Comparison of ENCODE assay signal across 40 cellular contexts in the genomic region with DNA sequence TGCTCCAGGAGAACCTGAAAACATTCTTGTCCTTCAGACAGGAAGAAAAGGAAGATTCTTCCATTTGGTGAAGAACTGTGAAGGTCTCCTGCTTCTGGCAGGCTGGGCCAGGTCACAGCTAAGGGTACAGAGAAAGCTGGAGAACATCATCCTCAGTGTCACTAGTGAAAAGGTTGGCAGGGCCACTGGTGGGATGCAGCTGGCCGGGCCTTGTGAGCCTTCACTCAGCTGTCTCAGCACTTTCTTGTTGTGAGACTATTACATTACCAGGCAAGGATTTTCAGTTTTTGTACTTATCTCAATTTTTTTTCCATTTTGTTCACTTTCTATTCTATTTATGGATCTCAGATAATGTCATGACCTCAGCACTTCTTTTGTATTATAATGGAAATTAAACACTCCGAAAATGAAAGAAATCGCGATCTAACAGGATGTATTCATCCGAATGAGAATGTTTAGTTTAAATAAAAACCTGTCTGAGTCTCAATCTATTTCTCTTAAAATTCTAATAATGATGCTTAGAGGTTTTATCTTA. TPM values are rescaled to one million over a fixed set of nuclear protein-coding genes. Genes with fewer than 3 reads are reported as not detected.
"Had no signal": no experiment of that assay in that cellular context is flagged by ENCODE, and none has a peak within 500 bp of the region (broad histone marks: within the 10 kb centered on the region; RNA-seq: fewer than 3 reads in every experiment).

No MANE protein-coding gene starts in this region.

- H3K27ac ChIP-seq: brain microvascular endothelial cell, coronary artery, esophagus muscularis mucosa, foreskin keratinocyte, gastrocnemius medialis, heart right ventricle, hepatocyte, WERI-Rb-1 had no signal

- H2AFZ ChIP-seq: hepatocyte had no signal

- H3K4me3 ChIP-seq: coronary artery, esophagus muscularis mucosa, gastrocnemius medialis, heart right ventricle, hepatocyte had no signal

- H3K9me3 Mint-ChIP-seq: activated B cell treated with CpG ODN at 0.5 μM for 24 hours; activated naive CD4-positive, alpha-beta T cell treated with anti-CD3 and anti-CD28 coated beads for 36 hours; activated naive CD8-positive, alpha-beta T cell treated with anti-CD3 and anti-CD28 coated beads, Interleukin-2, amount 10 ng/mL, durations not matched to agents 7 days and 5 days; activated T-helper 1 cell treated with anti-CD3 and anti-CD28 coated beads, Interleukin-12 subunit alpha, Interleukin-12 subunit beta, Interleukin-2, Interleukin-4 antibody, amounts not matched to agents 30 ng/mL and 10 ng/mL and 1 ng/mL, durations not matched to agents 14 hours and 24 hours and 36 hours; activated T-helper 2 cell treated with anti-CD3 and anti-CD28 coated beads, Interferon-gamma antibody, Interleukin-2, Interleukin-4, amounts not matched to agents 10 μg/mL and 5 μg/mL and 100 μg/mL, durations not matched to agents 14 hours and 24 hours and 36 hours; central memory CD8-positive, alpha-beta T cell; effector memory CD8-positive, alpha-beta T cell; T-helper 2 cell treated with Interferon-gamma antibody and Interleukin-4, amounts not matched to agents 5 μg/mL and 100 μg/mL, for 36 hours had no signal

- H3K36me3 ChIP-seq: brain microvascular endothelial cell, esophagus muscularis mucosa, gastrocnemius medialis, heart right ventricle, WERI-Rb-1 had no signal

- DNase-seq: activated B cell treated with CpG ODN at 0.5 μM for 24 hours; activated CD4-positive, alpha-beta T cell treated with anti-CD3 and anti-CD28 coated beads for 48 hours; activated CD4-positive, alpha-beta T cell treated with anti-CD3 and anti-CD28 coated beads, Interleukin-2, amount 50 U/mL, for 1 hour; activated CD4-positive, alpha-beta T cell treated with anti-CD3 and anti-CD28 coated beads, Interleukin-2, amount 50 U/mL, for 48 hours; activated CD8-positive, alpha-beta memory T cell treated with anti-CD3 and anti-CD28 coated beads, Interleukin-2, amount 10 ng/mL, durations not matched to agents 7 days and 5 days; activated CD8-positive, alpha-beta memory T cell treated with anti-CD3 and anti-CD28 coated beads, Interleukin-2, amount 50 U/mL, for 4 hours; activated CD8-positive, alpha-beta T cell treated with anti-CD3 and anti-CD28 coated beads, Interleukin-2, amount 10 ng/mL, durations not matched to agents 7 days and 5 days; activated effector memory CD4-positive, alpha-beta T cell treated with anti-CD3 and anti-CD28 coated beads, Interleukin-2, amount 50 U/mL, for 16 hours; activated naive CD4-positive, alpha-beta T cell treated with anti-CD3 and anti-CD28 coated beads for 36 hours; activated naive CD8-positive, alpha-beta T cell treated with anti-CD3 and anti-CD28 coated beads, Interleukin-2, amount 10 ng/mL, durations not matched to agents 7 days and 5 days; activated T-cell treated with anti-CD3 and anti-CD28 coated beads, Interleukin-2, amount 50 U/mL, for 1 hour; activated T-cell treated with anti-CD3 and anti-CD28 coated beads, Interleukin-2, amount 50 U/mL, for 48 hours; amniotic stem cell; anterior cingulate cortex; brain microvascular endothelial cell; dermis blood vessel endothelial cell; effector CD4-positive, alpha-beta T cell; effector memory CD8-positive, alpha-beta T cell; erythroblast; foreskin keratinocyte; gastrocnemius medialis; glutamatergic neuron; heart right ventricle; T-helper 17 cell; T1000; WERI-Rb-1 had no signal

- H3K36me3 Mint-ChIP-seq: activated CD8-positive, alpha-beta memory T cell treated with anti-CD3 and anti-CD28 coated beads, Interleukin-2, amount 10 ng/mL, durations not matched to agents 7 days and 5 days; activated naive CD4-positive, alpha-beta T cell treated with anti-CD3 and anti-CD28 coated beads, Interleukin-2, amount 50 U/mL, for 72 hours; activated naive CD8-positive, alpha-beta T cell treated with anti-CD3 and anti-CD28 coated beads, Interleukin-2, amount 10 ng/mL, durations not matched to agents 7 days and 5 days had no signal

- H3K9me3 ChIP-seq: esophagus muscularis mucosa, gastrocnemius medialis, heart right ventricle had no signal

- H3K4me1 ChIP-seq: foreskin keratinocyte had no signal

- H3K4me3 Mint-ChIP-seq: activated B cell treated with CpG ODN at 0.5 μM for 24 hours; activated CD8-positive, alpha-beta memory T cell treated with anti-CD3 and anti-CD28 coated beads, Interleukin-2, amount 10 ng/mL, durations not matched to agents 7 days and 5 days; activated CD8-positive, alpha-beta T cell treated with anti-CD3 and anti-CD28 coated beads, Interleukin-2, amount 10 ng/mL, durations not matched to agents 7 days and 5 days; activated naive CD4-positive, alpha-beta T cell treated with anti-CD3 and anti-CD28 coated beads for 36 hours; activated naive CD8-positive, alpha-beta T cell treated with anti-CD3 and anti-CD28 coated beads, Interleukin-2, amount 10 ng/mL, durations not matched to agents 7 days and 5 days; activated T-helper 1 cell treated with anti-CD3 and anti-CD28 coated beads, Interleukin-12 subunit alpha, Interleukin-12 subunit beta, Interleukin-2, Interleukin-4 antibody, amounts not matched to agents 30 ng/mL and 10 ng/mL and 1 ng/mL, durations not matched to agents 14 hours and 24 hours and 36 hours; central memory CD8-positive, alpha-beta T cell; effector memory CD8-positive, alpha-beta T cell; T-helper 17 cell; T-helper 2 cell treated with Interferon-gamma antibody and Interleukin-4, amounts not matched to agents 5 μg/mL and 100 μg/mL, for 36 hours had no signal

- H3K4me2 ChIP-seq: hepatocyte had no signal

- FAIRE-seq: astrocyte, bronchial epithelial cell had no signal

- ATAC-seq: activated CD4-positive, CD25-positive, alpha-beta regulatory T cell treated with anti-CD3 and anti-CD28 coated beads, Interleukin-2, amount 50 U/mL, for 24 hours; activated CD8-positive, alpha-beta memory T cell treated with anti-CD3 and anti-CD28 coated beads, Interleukin-2, amount 10 ng/mL, durations not matched to agents 7 days and 5 days; activated CD8-positive, alpha-beta T cell treated with anti-CD3 and anti-CD28 coated beads, Interleukin-2, amount 10 ng/mL, durations not matched to agents 7 days and 5 days; activated naive CD4-positive, alpha-beta T cell treated with anti-CD3 and anti-CD28 coated beads, Interleukin-2, amount 50 U/mL, for 72 hours; effector memory CD8-positive, alpha-beta T cell; foreskin keratinocyte; gastrocnemius medialis; heart right ventricle; T-helper 17 cell had no signal

- H3K27ac Mint-ChIP-seq: activated B cell treated with CpG ODN at 0.5 μM for 24 hours; activated CD8-positive, alpha-beta memory T cell treated with anti-CD3 and anti-CD28 coated beads, Interleukin-2, amount 10 ng/mL, durations not matched to agents 7 days and 5 days; activated CD8-positive, alpha-beta T cell treated with anti-CD3 and anti-CD28 coated beads, Interleukin-2, amount 10 ng/mL, durations not matched to agents 7 days and 5 days; activated naive CD4-positive, alpha-beta T cell treated with anti-CD3 and anti-CD28 coated beads for 36 hours; activated naive CD4-positive, alpha-beta T cell treated with anti-CD3 and anti-CD28 coated beads, Interleukin-2, amount 50 U/mL, for 72 hours; activated naive CD8-positive, alpha-beta T cell treated with anti-CD3 and anti-CD28 coated beads, Interleukin-2, amount 10 ng/mL, durations not matched to agents 7 days and 5 days; activated T-helper 1 cell treated with anti-CD3 and anti-CD28 coated beads, Interleukin-12 subunit alpha, Interleukin-12 subunit beta, Interleukin-2, Interleukin-4 antibody, amounts not matched to agents 30 ng/mL and 10 ng/mL and 1 ng/mL, durations not matched to agents 14 hours and 24 hours and 36 hours; activated T-helper 2 cell treated with anti-CD3 and anti-CD28 coated beads, Interferon-gamma antibody, Interleukin-2, Interleukin-4, amounts not matched to agents 10 μg/mL and 5 μg/mL and 100 μg/mL, durations not matched to agents 14 hours and 24 hours and 36 hours; effector memory CD8-positive, alpha-beta T cell; T-helper 17 cell; T-helper 2 cell treated with Interferon-gamma antibody and Interleukin-4, amounts not matched to agents 5 μg/mL and 100 μg/mL, for 36 hours had no signal

- H3K79me2 ChIP-seq: hepatocyte had no signal

RNA-seq across cellular contexts. Expression of a gene that starts 9.9 kb away (rescaled TPM):
- total RNA-seq: activated B cell treated with CpG ODN at 0.5 μM for 24 hours; activated CD8-positive, alpha-beta memory T cell treated with anti-CD3 and anti-CD28 coated beads for 36 hours; activated CD8-positive, alpha-beta memory T cell treated with anti-CD3 and anti-CD28 coated beads, Interleukin-2, amount 10 ng/mL, durations not matched to agents 7 days and 5 days; activated CD8-positive, alpha-beta T cell treated with anti-CD3 and anti-CD28 coated beads, Interleukin-2, amount 10 ng/mL, durations not matched to agents 7 days and 5 days; activated naive CD4-positive, alpha-beta T cell treated with anti-CD3 and anti-CD28 coated beads for 36 hours; activated naive CD4-positive, alpha-beta T cell treated with anti-CD3 and anti-CD28 coated beads, Interleukin-2, amount 50 U/mL, for 72 hours; activated naive CD8-positive, alpha-beta T cell treated with anti-CD3 and anti-CD28 coated beads, Interleukin-2, amount 10 ng/mL, durations not matched to agents 7 days and 5 days; activated T-helper 1 cell treated with anti-CD3 and anti-CD28 coated beads, Interleukin-12 subunit alpha, Interleukin-12 subunit beta, Interleukin-2, Interleukin-4 antibody, amounts not matched to agents 30 ng/mL and 10 ng/mL and 1 ng/mL, durations not matched to agents 14 hours and 24 hours and 36 hours; activated T-helper 2 cell treated with anti-CD3 and anti-CD28 coated beads, Interferon-gamma antibody, Interleukin-2, Interleukin-4, amounts not matched to agents 10 μg/mL and 5 μg/mL and 100 μg/mL, durations not matched to agents 14 hours and 24 hours and 36 hours; astrocyte; bronchial epithelial cell; cardiac septum; cerebellum; dermis blood vessel endothelial cell; esophagus muscularis mucosa; foreskin keratinocyte; gastrocnemius medialis; heart right ventricle; hepatocyte; T-helper 17 cell had no signal
- polyA plus RNA-seq: foreskin keratinocyte, heart right ventricle, hepatocyte had no signal

RNA-seq across cellular contexts. Expression of a gene that starts 13.8 kb away (rescaled TPM):
- total RNA-seq: activated B cell treated with CpG ODN at 0.5 μM for 24 hours; activated CD8-positive, alpha-beta memory T cell treated with anti-CD3 and anti-CD28 coated beads for 36 hours; activated CD8-positive, alpha-beta memory T cell treated with anti-CD3 and anti-CD28 coated beads, Interleukin-2, amount 10 ng/mL, durations not matched to agents 7 days and 5 days; activated CD8-positive, alpha-beta T cell treated with anti-CD3 and anti-CD28 coated beads, Interleukin-2, amount 10 ng/mL, durations not matched to agents 7 days and 5 days; activated naive CD4-positive, alpha-beta T cell treated with anti-CD3 and anti-CD28 coated beads for 36 hours; activated naive CD4-positive, alpha-beta T cell treated with anti-CD3 and anti-CD28 coated beads, Interleukin-2, amount 50 U/mL, for 72 hours; activated naive CD8-positive, alpha-beta T cell treated with anti-CD3 and anti-CD28 coated beads, Interleukin-2, amount 10 ng/mL, durations not matched to agents 7 days and 5 days; activated T-helper 1 cell treated with anti-CD3 and anti-CD28 coated beads, Interleukin-12 subunit alpha, Interleukin-12 subunit beta, Interleukin-2, Interleukin-4 antibody, amounts not matched to agents 30 ng/mL and 10 ng/mL and 1 ng/mL, durations not matched to agents 14 hours and 24 hours and 36 hours; activated T-helper 2 cell treated with anti-CD3 and anti-CD28 coated beads, Interferon-gamma antibody, Interleukin-2, Interleukin-4, amounts not matched to agents 10 μg/mL and 5 μg/mL and 100 μg/mL, durations not matched to agents 14 hours and 24 hours and 36 hours; astrocyte; bronchial epithelial cell; cardiac septum; cerebellum; dermis blood vessel endothelial cell; esophagus muscularis mucosa; foreskin keratinocyte; gastrocnemius medialis; heart right ventricle; hepatocyte; T-helper 17 cell had no signal
- polyA plus RNA-seq: foreskin keratinocyte, heart right ventricle, hepatocyte had no signal

RNA-seq across cellular contexts. Expression of a gene that starts 31.2 kb away (rescaled TPM):
- total RNA-seq: activated B cell treated with CpG ODN at 0.5 μM for 24 hours; activated CD8-positive, alpha-beta memory T cell treated with anti-CD3 and anti-CD28 coated beads for 36 hours; activated CD8-positive, alpha-beta memory T cell treated with anti-CD3 and anti-CD28 coated beads, Interleukin-2, amount 10 ng/mL, durations not matched to agents 7 days and 5 days; activated CD8-positive, alpha-beta T cell treated with anti-CD3 and anti-CD28 coated beads, Interleukin-2, amount 10 ng/mL, durations not matched to agents 7 days and 5 days; activated naive CD4-positive, alpha-beta T cell treated with anti-CD3 and anti-CD28 coated beads for 36 hours; activated naive CD4-positive, alpha-beta T cell treated with anti-CD3 and anti-CD28 coated beads, Interleukin-2, amount 50 U/mL, for 72 hours; activated naive CD8-positive, alpha-beta T cell treated with anti-CD3 and anti-CD28 coated beads, Interleukin-2, amount 10 ng/mL, durations not matched to agents 7 days and 5 days; activated T-helper 1 cell treated with anti-CD3 and anti-CD28 coated beads, Interleukin-12 subunit alpha, Interleukin-12 subunit beta, Interleukin-2, Interleukin-4 antibody, amounts not matched to agents 30 ng/mL and 10 ng/mL and 1 ng/mL, durations not matched to agents 14 hours and 24 hours and 36 hours; activated T-helper 2 cell treated with anti-CD3 and anti-CD28 coated beads, Interferon-gamma antibody, Interleukin-2, Interleukin-4, amounts not matched to agents 10 μg/mL and 5 μg/mL and 100 μg/mL, durations not matched to agents 14 hours and 24 hours and 36 hours; astrocyte; bronchial epithelial cell; cardiac septum; cerebellum; dermis blood vessel endothelial cell; esophagus muscularis mucosa; foreskin keratinocyte; gastrocnemius medialis; heart right ventricle; hepatocyte; T-helper 17 cell had no signal
- polyA plus RNA-seq: foreskin keratinocyte, heart right ventricle, hepatocyte had no signal

RNA-seq across cellular contexts. Expression of a gene that starts 41.2 kb away (rescaled TPM):
- total RNA-seq: activated B cell treated with CpG ODN at 0.5 μM for 24 hours; activated CD8-positive, alpha-beta memory T cell treated with anti-CD3 and anti-CD28 coated beads for 36 hours; activated CD8-positive, alpha-beta memory T cell treated with anti-CD3 and anti-CD28 coated beads, Interleukin-2, amount 10 ng/mL, durations not matched to agents 7 days and 5 days; activated CD8-positive, alpha-beta T cell treated with anti-CD3 and anti-CD28 coated beads, Interleukin-2, amount 10 ng/mL, durations not matched to agents 7 days and 5 days; activated naive CD4-positive, alpha-beta T cell treated with anti-CD3 and anti-CD28 coated beads for 36 hours; activated naive CD4-positive, alpha-beta T cell treated with anti-CD3 and anti-CD28 coated beads, Interleukin-2, amount 50 U/mL, for 72 hours; activated naive CD8-positive, alpha-beta T cell treated with anti-CD3 and anti-CD28 coated beads, Interleukin-2, amount 10 ng/mL, durations not matched to agents 7 days and 5 days; activated T-helper 1 cell treated with anti-CD3 and anti-CD28 coated beads, Interleukin-12 subunit alpha, Interleukin-12 subunit beta, Interleukin-2, Interleukin-4 antibody, amounts not matched to agents 30 ng/mL and 10 ng/mL and 1 ng/mL, durations not matched to agents 14 hours and 24 hours and 36 hours; activated T-helper 2 cell treated with anti-CD3 and anti-CD28 coated beads, Interferon-gamma antibody, Interleukin-2, Interleukin-4, amounts not matched to agents 10 μg/mL and 5 μg/mL and 100 μg/mL, durations not matched to agents 14 hours and 24 hours and 36 hours; astrocyte; bronchial epithelial cell; cardiac septum; cerebellum; dermis blood vessel endothelial cell; esophagus muscularis mucosa; foreskin keratinocyte; gastrocnemius medialis; heart right ventricle; hepatocyte; T-helper 17 cell had no signal
- polyA plus RNA-seq: foreskin keratinocyte, heart right ventricle, hepatocyte had no signal

RNA-seq across cellular contexts. Expression of a gene that starts 48.3 kb away (rescaled TPM):
- total RNA-seq: activated B cell treated with CpG ODN at 0.5 μM for 24 hours; activated CD8-positive, alpha-beta memory T cell treated with anti-CD3 and anti-CD28 coated beads for 36 hours; activated CD8-positive, alpha-beta memory T cell treated with anti-CD3 and anti-CD28 coated beads, Interleukin-2, amount 10 ng/mL, durations not matched to agents 7 days and 5 days; activated CD8-positive, alpha-beta T cell treated with anti-CD3 and anti-CD28 coated beads, Interleukin-2, amount 10 ng/mL, durations not matched to agents 7 days and 5 days; activated naive CD4-positive, alpha-beta T cell treated with anti-CD3 and anti-CD28 coated beads for 36 hours; activated naive CD4-positive, alpha-beta T cell treated with anti-CD3 and anti-CD28 coated beads, Interleukin-2, amount 50 U/mL, for 72 hours; activated naive CD8-positive, alpha-beta T cell treated with anti-CD3 and anti-CD28 coated beads, Interleukin-2, amount 10 ng/mL, durations not matched to agents 7 days and 5 days; activated T-helper 1 cell treated with anti-CD3 and anti-CD28 coated beads, Interleukin-12 subunit alpha, Interleukin-12 subunit beta, Interleukin-2, Interleukin-4 antibody, amounts not matched to agents 30 ng/mL and 10 ng/mL and 1 ng/mL, durations not matched to agents 14 hours and 24 hours and 36 hours; activated T-helper 2 cell treated with anti-CD3 and anti-CD28 coated beads, Interferon-gamma antibody, Interleukin-2, Interleukin-4, amounts not matched to agents 10 μg/mL and 5 μg/mL and 100 μg/mL, durations not matched to agents 14 hours and 24 hours and 36 hours; astrocyte; bronchial epithelial cell; cardiac septum; cerebellum; dermis blood vessel endothelial cell; esophagus muscularis mucosa; foreskin keratinocyte; gastrocnemius medialis; heart right ventricle; hepatocyte; T-helper 17 cell had no signal
- polyA plus RNA-seq: foreskin keratinocyte, heart right ventricle, hepatocyte had no signal
